ENCODE assay signal across 18 cellular contexts in the genomic region with DNA sequence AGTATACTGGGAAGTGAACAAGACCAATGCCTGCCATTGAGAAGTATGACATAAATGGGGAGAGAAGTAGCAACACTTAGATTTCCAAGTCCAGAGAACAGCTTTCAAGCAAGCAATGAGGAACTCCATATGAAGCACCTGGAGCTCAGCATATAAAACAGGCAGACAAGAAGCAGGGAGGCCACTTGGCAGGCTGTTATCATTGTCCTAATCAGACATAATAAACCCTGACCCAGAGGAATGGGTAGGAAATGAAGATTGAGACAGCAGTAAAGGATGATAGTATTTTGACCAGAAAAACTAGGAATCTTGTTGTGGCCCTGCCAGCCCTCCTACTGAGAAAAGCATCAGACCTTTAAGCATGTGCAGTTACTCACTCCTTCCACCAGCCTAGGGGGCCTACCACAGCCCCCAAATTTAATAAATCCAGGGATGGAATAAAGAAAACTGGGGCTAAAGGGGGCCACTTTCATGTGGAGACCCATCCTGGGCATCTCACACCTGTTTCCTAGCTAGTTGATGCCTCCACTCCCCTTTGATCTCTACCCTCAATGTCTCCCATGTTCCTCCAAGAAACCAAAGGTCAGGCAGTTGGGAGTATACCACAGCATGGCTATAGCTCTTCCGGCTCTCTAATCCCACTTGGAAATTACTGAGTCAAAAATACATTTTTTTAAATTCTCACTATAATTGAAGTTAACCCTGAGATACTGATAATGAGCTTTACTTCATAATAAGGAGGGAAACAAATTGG.
"Had no signal": no experiment of that assay in that cellular context is flagged by ENCODE, and none has a peak within 500 bp of the region (broad histone marks: within the 10 kb centered on the region; RNA-seq: fewer than 3 reads in every experiment).

No MANE protein-coding gene starts in this region.

- DNase-seq: activated CD4-positive, alpha-beta T cell treated with anti-CD3 and anti-CD28 coated beads, Interleukin-2, amount 10 ng/mL, durations not matched to agents 24 days and 14 days; activated CD8-positive, alpha-beta memory T cell treated with anti-CD3 and anti-CD28 coated beads for 24 hours; activated naive CD4-positive, alpha-beta T cell treated with anti-CD3 and anti-CD28 coated beads, Interleukin-2, amount 50 U/mL, for 16 hours; activated T-cell treated with anti-CD3 and anti-CD28 coated beads for 4 hours; amniotic stem cell; heart right ventricle; mammary epithelial cell; natural killer cell; psoas muscle; stimulated activated CD4-positive, alpha-beta T cell treated with anti-CD3 and anti-CD28 coated beads, Interleukin-2, amount 100 ng/mL, for 24 hours; stimulated activated naive CD4-positive, alpha-beta T cell; substantia nigra; T-cell; upper lobe of right lung had no signal

- FAIRE-seq: bronchial epithelial cell, frontal cortex, islet of Langerhans had no signal

- H3K27ac ChIP-seq: heart right ventricle, psoas muscle, right lobe of liver, upper lobe of right lung had no signal

- H3K4me3 ChIP-seq: heart right ventricle, psoas muscle, right lobe of liver, upper lobe of right lung had no signal

- H3K36me3 ChIP-seq: heart right ventricle, right lobe of liver, upper lobe of right lung had no signal

- H3K27me3 ChIP-seq: heart right ventricle, right lobe of liver, upper lobe of right lung had no signal

- H3K9me3 ChIP-seq: heart right ventricle, psoas muscle, right lobe of liver, upper lobe of right lung had no signal
